ENCODE assay signal across 1 cellular context in genomic region chr3:53881691-53882593, GRCh38.
TF ChIP-seq lines count a peak whose summit lies in the region.

Gene ACTR8, minus strand, starts transcription at chr3:53882152. Its CDS starts 51 bp downstream, at chr3:53882101.

TF ChIP-seq in HepG2, 621 proteins besides CTCF, POLR2A, EP300 and RAD21 (continued from another document and continues in another):
- TF ChIP-seq PLSCR1 (CRISPR knock-in tag; IDR thresholded peaks at IDR 0.05; ENCODE audit: borderline replicate concordance): no peak
- peak; percentile 54; the same call in 1 of the 2 replicates for TF ChIP-seq E2F5 (CRISPR knock-in tag; conservative IDR thresholded peaks at IDR 0.05)
- no peak for TF ChIP-seq FOXA1 (IDR thresholded peaks at IDR 0.05)
- peak; percentile 15; the same call in 1 of the 2 replicates for TF ChIP-seq FOXA1 (CRISPR knock-in tag; IDR thresholded peaks at IDR 0.05)
- no peak; the same call in 1 of the 2 replicates for TF ChIP-seq STAT6 (CRISPR knock-in tag; IDR thresholded peaks at IDR 0.05; ENCODE audit: borderline replicate concordance)
- TF ChIP-seq SOX6 (IDR thresholded peaks at IDR 0.05): no peak
- TF ChIP-seq SOX6 (CRISPR knock-in tag; IDR thresholded peaks at IDR 0.05): peak; percentile 62
- TF ChIP-seq ZNF577 (CRISPR knock-in tag; IDR thresholded peaks at IDR 0.05; ENCODE audit: borderline replicate concordance, low read depth): no peak
- peak; percentile 87; the same call in 1 of the 2 replicates for TF ChIP-seq ZNF225 (CRISPR knock-in tag; IDR thresholded peaks at IDR 0.05)
- no peak for TF ChIP-seq ZNF432 (CRISPR knock-in tag; IDR thresholded peaks at IDR 0.05; ENCODE audit: borderline replicate concordance)
- TF ChIP-seq NCOA2 (CRISPR knock-in tag; IDR thresholded peaks at IDR 0.05): no peak; the same call in 1 of the 2 replicates
- TF ChIP-seq RBM22 (optimal IDR thresholded peaks at IDR 0.05; ENCODE audit: low read length): peak; percentile 30
- TF ChIP-seq ZNF724P (CRISPR knock-in tag; IDR thresholded peaks at IDR 0.05; ENCODE audit: borderline replicate concordance): peak; percentile 60; the same call in 1 of the 2 replicates
- no peak for TF ChIP-seq ZNF784 (CRISPR knock-in tag; IDR thresholded peaks at IDR 0.05; ENCODE audit: borderline replicate concordance)
- TF ChIP-seq XBP1 (CRISPR knock-in tag; IDR thresholded peaks at IDR 0.05): no peak
- peak; percentile 38; the same call in 1 of the 2 replicates for TF ChIP-seq HES4 (CRISPR knock-in tag; IDR thresholded peaks at IDR 0.05; ENCODE audit: borderline replicate concordance)
- no peak for TF ChIP-seq MTF2 (CRISPR knock-in tag; IDR thresholded peaks at IDR 0.05; ENCODE audit: borderline replicate concordance)
- TF ChIP-seq HDAC6 (IDR thresholded peaks at IDR 0.05; ENCODE audit: low read depth, low read length): no peak
- no peak for TF ChIP-seq ZNF256 (CRISPR knock-in tag; conservative IDR thresholded peaks at IDR 0.05)
- no peak for TF ChIP-seq KIAA2018 (CRISPR knock-in tag; IDR thresholded peaks at IDR 0.05; ENCODE audit: borderline replicate concordance)
- TF ChIP-seq GLMP (CRISPR knock-in tag; IDR thresholded peaks at IDR 0.05; ENCODE audit: borderline replicate concordance): no peak
- TF ChIP-seq FOXO4 (CRISPR knock-in tag; conservative IDR thresholded peaks at IDR 0.05): no peak
- TF ChIP-seq ZNF773 (CRISPR knock-in tag; IDR thresholded peaks at IDR 0.05; ENCODE audit: borderline replicate concordance): no peak
- no peak for TF ChIP-seq ZNF503 (CRISPR knock-in tag; IDR thresholded peaks at IDR 0.05)
- peak; percentile 78 for TF ChIP-seq ARID2 (CRISPR knock-in tag; IDR thresholded peaks at IDR 0.05; ENCODE audit: borderline replicate concordance)
- no peak; the same call in 1 of the 2 replicates for TF ChIP-seq HMG20A (CRISPR knock-in tag; IDR thresholded peaks at IDR 0.05; ENCODE audit: borderline replicate concordance)
- no peak for TF ChIP-seq RARG (CRISPR knock-in tag; IDR thresholded peaks at IDR 0.05; ENCODE audit: low read depth)
- no peak for TF ChIP-seq TIGD3 (CRISPR knock-in tag; IDR thresholded peaks at IDR 0.05; ENCODE audit: borderline replicate concordance)
- peak; percentile 29; the same call in 1 of the 2 replicates for TF ChIP-seq FOSL2 (CRISPR knock-in tag; IDR thresholded peaks at IDR 0.05)
- TF ChIP-seq ZNF362 (CRISPR knock-in tag; IDR thresholded peaks at IDR 0.05; ENCODE audit: borderline replicate concordance): peak; percentile 12; the same call in 1 of the 2 replicates
- no peak for TF ChIP-seq SMARCE1 (IDR thresholded peaks at IDR 0.05; ENCODE audit: borderline replicate concordance)
- TF ChIP-seq ZNF34 (CRISPR knock-in tag; IDR thresholded peaks at IDR 0.05; ENCODE audit: borderline replicate concordance): no peak
- TF ChIP-seq U2AF1 (optimal IDR thresholded peaks at IDR 0.05; ENCODE audit: low read depth, low read length): no peak
- peak; percentile 86; the same call in 1 of the 2 replicates for TF ChIP-seq ZNF879 (CRISPR knock-in tag; IDR thresholded peaks at IDR 0.05)
- no peak; the same call in 1 of the 2 replicates for TF ChIP-seq CBFB (CRISPR knock-in tag; IDR thresholded peaks at IDR 0.05)
